8 cellular contexts compared by ENCODE assay signal in the genomic region with DNA sequence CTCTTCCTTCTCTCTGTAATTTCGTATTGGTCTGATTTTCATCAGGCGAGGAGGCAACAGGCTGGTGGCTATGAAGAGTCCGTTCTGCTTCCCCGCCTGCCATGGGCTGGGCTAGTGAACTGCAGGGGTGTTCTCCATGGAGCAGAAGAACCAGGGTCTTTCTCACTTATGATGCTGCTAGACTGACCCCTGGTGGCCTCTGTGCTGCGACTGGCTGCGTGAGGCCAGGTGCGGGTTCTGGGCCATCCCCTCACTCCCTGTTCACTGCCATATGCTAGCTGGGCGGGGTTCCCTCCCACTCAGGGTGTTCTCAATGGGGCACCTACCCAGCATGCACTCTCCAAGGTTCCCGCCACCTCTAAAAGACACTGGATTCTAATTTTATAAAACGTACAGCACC. TPM values are rescaled to one million over a fixed set of nuclear protein-coding genes. Genes with fewer than 3 reads are reported as not detected.
DNase-seq lines count a peak whose midpoint lies in the region; ATAC-seq and TF ChIP-seq lines count a peak whose summit lies in the region.

No MANE protein-coding gene starts in this region.

- H3K27ac Mint-ChIP-seq in activated T-helper 1 cell treated with anti-CD3 and anti-CD28 coated beads, Interleukin-12 subunit alpha, Interleukin-12 subunit beta, Interleukin-2, Interleukin-4 antibody, amounts not matched to agents 30 ng/mL and 10 ng/mL and 1 ng/mL, durations not matched to agents 14 hours and 24 hours and 36 hours, result peak overlapping the region; percentile 69

- ATAC-seq in GM18907 (IDR thresholded peaks at IDR 0.05; ENCODE audit: unreplicated experiment) (peak; percentile 57), gastrocnemius medialis (no peak)

- TF ChIP-seq CTCF in OCI-LY7 (conservative IDR thresholded peaks at IDR 0.05; ENCODE audit: low read length), result peak; percentile 78
- peak in 1 of 5 experiments; percentile 30 for TF ChIP-seq CTCF in gastrocnemius medialis (IDR thresholded peaks at IDR 0.05 in 4 of 5, conservative IDR thresholded peaks at IDR 0.05 in 1 of 5)

- CTCF ChIA-PET in OCI-LY7 (lab: Charles Lee; ENCODE audit: unreplicated experiment), result no interaction called here

- H3K9me2 ChIP-seq in OCI-LY7 (ENCODE audit: insufficient read depth, low read length), result no peaks in the 10 kb centered on the region

- H3K4me2 ChIP-seq in OCI-LY7 (ENCODE audit: low read length), result peak overlapping the region; percentile 53; the same call in 1 of the 2 replicates

- H3K4me3 Mint-ChIP-seq in activated T-helper 1 cell treated with anti-CD3 and anti-CD28 coated beads, Interleukin-12 subunit alpha, Interleukin-12 subunit beta, Interleukin-2, Interleukin-4 antibody, amounts not matched to agents 30 ng/mL and 10 ng/mL and 1 ng/mL, durations not matched to agents 14 hours and 24 hours and 36 hours, result no peak overlapping the region

- TF ChIP-seq POLR2A in gastrocnemius medialis (IDR thresholded peaks at IDR 0.05), result no peak

- H3K9me3 ChIP-seq in OCI-LY7 (ENCODE audit: low read length) (no peaks in the 10 kb centered on the region), gastrocnemius medialis (no peaks in the 10 kb centered on the region)

- no peak overlapping the region for H2AFZ ChIP-seq in OCI-LY7 (ENCODE audit: low read length)

- H3K9me3 Mint-ChIP-seq in activated T-helper 1 cell treated with anti-CD3 and anti-CD28 coated beads, Interleukin-12 subunit alpha, Interleukin-12 subunit beta, Interleukin-2, Interleukin-4 antibody, amounts not matched to agents 30 ng/mL and 10 ng/mL and 1 ng/mL, durations not matched to agents 14 hours and 24 hours and 36 hours, result no peaks in the 10 kb centered on the region

- peak; percentile 23 for DNase-seq in A172 (ENCODE audit: low spot score)
- peak; percentile 77 for DNase-seq in OCI-LY7 (ENCODE audit: low spot score)
- peak; percentile 42 for DNase-seq in activated T-helper 1 cell treated with anti-CD3 and anti-CD28 coated beads, Interleukin-12 subunit alpha, Interleukin-12 subunit beta, Interleukin-2, Interleukin-4 antibody, amounts not matched to agents 30 ng/mL and 10 ng/mL and 1 ng/mL, durations not matched to agents 14 hours and 24 hours and 36 hours (ENCODE audit: low spot score)
- peak; percentile 91 for DNase-seq in iPS-NIHi7 (ENCODE audit: extremely low spot score)
- DNase-seq in stimulated activated CD8-positive, alpha-beta memory T cell treated with anti-CD3 and anti-CD28 coated beads, Interleukin-4, amount 100 ng/mL, for 24 hours (ENCODE audit: low read depth), result peak; percentile 66
- DNase-seq in gastrocnemius medialis, result no peak
- no peak for DNase-seq in ureter (ENCODE audit: low spot score)

- no TSS peak for BruUV-seq in OCI-LY7 (replicated peaks; lab: Mats Ljungman, UMichigan)

- in situ Hi-C loops in gastrocnemius medialis (cut with MboI; ENCODE audit: low sequenced_read_pairs in 4 of 4), result no loop called here

- H3K27me3 ChIP-seq in gastrocnemius medialis, result no peaks in the 10 kb centered on the region

- H3K36me3 ChIP-seq in OCI-LY7 (ENCODE audit: insufficient read depth, low read length), result no peaks in the 10 kb centered on the region
- H3K36me3 ChIP-seq in gastrocnemius medialis, result peaks cover 0 to 16% of the 10 kb centered on the region in 2 donors

- no peaks in the 10 kb centered on the region for H3K4me1 ChIP-seq in OCI-LY7 (ENCODE audit: insufficient read depth, low read length, poor library complexity, severe bottlenecking)
- H3K4me1 ChIP-seq in gastrocnemius medialis, result no peaks in the 10 kb centered on the region

- no peaks in the 10 kb centered on the region for H4K20me1 ChIP-seq in OCI-LY7 (ENCODE audit: insufficient read depth, low read length)

- H3K79me2 ChIP-seq in OCI-LY7 (ENCODE audit: insufficient read depth, low read depth, low read length), result no peaks in the 10 kb centered on the region

- H3K36me3 Mint-ChIP-seq in activated T-helper 1 cell treated with anti-CD3 and anti-CD28 coated beads, Interleukin-12 subunit alpha, Interleukin-12 subunit beta, Interleukin-2, Interleukin-4 antibody, amounts not matched to agents 30 ng/mL and 10 ng/mL and 1 ng/mL, durations not matched to agents 14 hours and 24 hours and 36 hours (ENCODE audit: low read depth), result peaks cover 33% of the 10 kb centered on the region

- H3K4me3 ChIP-seq in OCI-LY7 (ENCODE audit: low read depth, low read length, poor library complexity, severe bottlenecking) (no peak overlapping the region), gastrocnemius medialis (no peak overlapping the region)

- intact Hi-C loops in OCI-LY7 (cut with micrococcal nuclease; ENCODE audit: unreplicated experiment), result loop anchor here (1.0 kb wide), 1 partner anchor 48 kb away; no protein-coding TSS in a partner anchor
- intact Hi-C loops in activated T-helper 1 cell treated with anti-CD3 and anti-CD28 coated beads, Interleukin-12 subunit alpha, Interleukin-12 subunit beta, Interleukin-2, Interleukin-4 antibody, amounts not matched to agents 30 ng/mL and 10 ng/mL and 1 ng/mL, durations not matched to agents 14 hours and 24 hours and 36 hours (cut with micrococcal nuclease), result loop anchor here (1.0 to 2.0 kb wide), 4 partner anchors 8 to 636 kb away; no protein-coding TSS in a partner anchor
- intact Hi-C loops in gastrocnemius medialis (cut with DNase I; ENCODE audit: low total_unique reads), result no loop called here

- H3K27ac ChIP-seq in OCI-LY7 (ENCODE audit: low read depth, low read length, poor library complexity, severe bottlenecking) (no peak overlapping the region), gastrocnemius medialis (no peak overlapping the region)

- H3K4me1 Mint-ChIP-seq in activated T-helper 1 cell treated with anti-CD3 and anti-CD28 coated beads, Interleukin-12 subunit alpha, Interleukin-12 subunit beta, Interleukin-2, Interleukin-4 antibody, amounts not matched to agents 30 ng/mL and 10 ng/mL and 1 ng/mL, durations not matched to agents 14 hours and 24 hours and 36 hours (ENCODE audit: low read depth), result peaks cover 46% of the 10 kb centered on the region

- no peaks in the 10 kb centered on the region for H3K27me3 Mint-ChIP-seq in activated T-helper 1 cell treated with anti-CD3 and anti-CD28 coated beads, Interleukin-12 subunit alpha, Interleukin-12 subunit beta, Interleukin-2, Interleukin-4 antibody, amounts not matched to agents 30 ng/mL and 10 ng/mL and 1 ng/mL, durations not matched to agents 14 hours and 24 hours and 36 hours (ENCODE audit: insufficient read depth)

- POLR2A ChIA-PET in OCI-LY7 (lab: Charles Lee), result interaction anchor here (0.7 kb wide), 1 partner anchor 511 kb away, joined by 6 read pairs; no protein-coding TSS in a partner anchor

RNA-seq across cellular contexts. Expression of gene ZAP70, which starts 35.0 kb away (rescaled TPM):
- total RNA-seq in A172 (2014; rRNA removed; shearing (Covaris generic)), result not detected in 2 replicates
- 56.9 and 57.9 TPM in 2 replicates for total RNA-seq in OCI-LY7 (2014; rRNA removed; shearing (Covaris generic))
- total RNA-seq in OCI-LY7 (2022), result 39.8 and 40.8 TPM in 2 replicates
- 302 and 313 TPM in 2 replicates for total RNA-seq in activated T-helper 1 cell treated with anti-CD3 and anti-CD28 coated beads, Interleukin-12 subunit alpha, Interleukin-12 subunit beta, Interleukin-2, Interleukin-4 antibody, amounts not matched to agents 30 ng/mL and 10 ng/mL and 1 ng/mL, durations not matched to agents 14 hours and 24 hours and 36 hours
- total RNA-seq in gastrocnemius medialis, result 1 to 10 TPM in 1 of 4 donors, under 1 TPM in 1, not detected in 2; 0.25 to 1.1 TPM
- 5.2 TPM for total RNA-seq in ureter

Comparison
In these comparisons a context has a peak if more than half of its experiments do, and no peak if none do; other contexts are left out.
1. DNase-seq: peak in A172 (single experiment), OCI-LY7 (single experiment), activated T-helper 1 cell treated with anti-CD3 and anti-CD28 coated beads, Interleukin-12 subunit alpha, Interleukin-12 subunit beta, Interleukin-2, Interleukin-4 antibody, amounts not matched to agents 30 ng/mL and 10 ng/mL and 1 ng/mL, durations not matched to agents 14 hours and 24 hours and 36 hours (single experiment), iPS-NIHi7 (single experiment) and stimulated activated CD8-positive, alpha-beta memory T cell treated with anti-CD3 and anti-CD28 coated beads, Interleukin-4, amount 100 ng/mL, for 24 hours (single experiment); none in gastrocnemius medialis (0 of 2) and ureter (single experiment).